ENCODE assay signal across 1 cellular context in genomic region chr3:48388966-48389365, GRCh38.
TF ChIP-seq lines count a peak whose summit lies in the region.

No MANE protein-coding gene starts in this region.

TF ChIP-seq in HepG2, 621 proteins besides CTCF, POLR2A, EP300 and RAD21:
- peak; percentile 52; the same call in 1 of the 2 replicates for TF ChIP-seq RARA (CRISPR knock-in tag; IDR thresholded peaks at IDR 0.05)
- TF ChIP-seq ZNF142 (CRISPR knock-in tag; IDR thresholded peaks at IDR 0.05), result no peak
- TF ChIP-seq ATRX (CRISPR knock-in tag; IDR thresholded peaks at IDR 0.05; ENCODE audit: borderline replicate concordance), result no peak
- TF ChIP-seq HNRNPK (IDR thresholded peaks at IDR 0.05; ENCODE audit: low read depth, low read length, poor library complexity, severe bottlenecking), result no peak
- 0 out of 2 replicates have a peak, but pooled peaks have one; percentile 15 for TF ChIP-seq HHEX (CRISPR knock-in tag; IDR thresholded peaks at IDR 0.05)
- TF ChIP-seq NR2F2 (IDR thresholded peaks at IDR 0.05; ENCODE audit: borderline replicate concordance, low read depth), result 0 out of 2 replicates have a peak, but pooled peaks have one; percentile 29
- TF ChIP-seq TCF12 (IDR thresholded peaks at IDR 0.05), result no peak
- TF ChIP-seq TCF12 (CRISPR knock-in tag; IDR thresholded peaks at IDR 0.05), result no peak
- TF ChIP-seq HNF4A (CRISPR knock-in tag; IDR thresholded peaks at IDR 0.05), result 0 out of 2 replicates have a peak, but pooled peaks have one; percentile 9
- TF ChIP-seq ZNF136 (CRISPR knock-in tag; IDR thresholded peaks at IDR 0.05; ENCODE audit: low read depth), result no peak
- TF ChIP-seq FOXP1 (IDR thresholded peaks at IDR 0.05), result no peak
- 0 out of 2 replicates have a peak, but pooled peaks have one; percentile 10 for TF ChIP-seq FOXP1 (CRISPR knock-in tag; IDR thresholded peaks at IDR 0.05)
- TF ChIP-seq CHD4 (IDR thresholded peaks at IDR 0.05; ENCODE audit: borderline replicate concordance, low read length), result no peak
- TF ChIP-seq PAXIP1 (CRISPR knock-in tag; conservative IDR thresholded peaks at IDR 0.05), result 0 out of 2 replicates have a peak, but pooled peaks have one; percentile 18
- TF ChIP-seq BCL6 (CRISPR knock-in tag; IDR thresholded peaks at IDR 0.05), result peak; percentile 73
